Comparison of ENCODE assay signal across 8 cellular contexts in the genomic region with DNA sequence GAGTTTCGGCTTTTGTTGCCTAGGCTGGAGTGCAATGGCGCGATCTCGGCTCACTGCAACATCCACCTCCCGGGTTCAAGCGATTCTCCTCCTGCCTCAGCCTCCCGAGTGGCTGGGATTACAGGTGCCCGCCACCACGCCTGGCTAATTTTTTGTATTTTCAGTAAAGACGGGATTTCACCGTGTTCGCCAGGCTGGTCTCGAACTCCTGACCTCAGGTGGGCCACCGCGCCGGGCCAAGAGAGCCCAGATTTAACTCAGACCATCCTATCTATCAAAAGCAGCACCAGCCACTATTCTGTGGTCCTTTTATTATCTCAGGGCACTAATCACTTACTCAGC. TPM values are rescaled to one million over a fixed set of nuclear protein-coding genes. Genes with fewer than 3 reads are reported as not detected.
DNase-seq lines count a peak whose midpoint lies in the region; ATAC-seq and TF ChIP-seq lines count a peak whose summit lies in the region.
"Not testable (repeated sequence)": the region's sequence is repeated elsewhere in the genome, so short reads cannot be mapped to it uniquely, and the experiment has no call there.

No MANE protein-coding gene starts in this region.

- not testable (repeated sequence) for TF ChIP-seq CTCF in BE2C (IDR thresholded peaks at IDR 0.05; ENCODE audit: low read depth, low read length); breast epithelium (IDR thresholded peaks at IDR 0.05); fibroblast of mammary gland (conservative IDR thresholded peaks at IDR 0.05; ENCODE audit: control insufficient read depth, insufficient read depth, low read depth, low read length); right lobe of liver (IDR thresholded peaks at IDR 0.05); parathyroid adenoma (IDR thresholded peaks at IDR 0.05); thoracic aorta (IDR thresholded peaks at IDR 0.05)

- peak overlapping the region; percentile 87 for H2AFZ ChIP-seq in parathyroid adenoma

- not testable (repeated sequence) for H3K9me3 Mint-ChIP-seq in activated CD4-positive, alpha-beta memory T cell treated with anti-CD3 and anti-CD28 coated beads, Interleukin-2, amount 10 ng/mL, durations not matched to agents 7 days and 5 days

- not testable (repeated sequence) for H3K4me1 ChIP-seq in BE2C; HUES64 (ENCODE audit: insufficient read depth, low read length); breast epithelium; right lobe of liver; parathyroid adenoma; thoracic aorta (ENCODE audit: control insufficient read depth in 1 of 2, low read depth in 2 of 2)

- not testable (repeated sequence) for H3K79me2 ChIP-seq in parathyroid adenoma

- peak overlapping the region; percentile 73 for H3K4me3 Mint-ChIP-seq in activated CD4-positive, alpha-beta memory T cell treated with anti-CD3 and anti-CD28 coated beads, Interleukin-2, amount 10 ng/mL, durations not matched to agents 7 days and 5 days

- TF ChIP-seq POLR2A in breast epithelium (IDR thresholded peaks at IDR 0.05); right lobe of liver (IDR thresholded peaks at IDR 0.05): not testable (repeated sequence)

- POLR2A ChIA-PET in activated CD4-positive, alpha-beta memory T cell treated with anti-CD3 and anti-CD28 coated beads, Interleukin-2, amount 10 ng/mL, durations not matched to agents 7 days and 5 days (lab: Charles Lee), result interaction anchor here (1.2 kb wide), 2 partner anchors 15 to 56 kb away, joined by 6 to 12 read pairs; partner anchors contain the start of genes AACS and BRI3BP

- not testable (repeated sequence) for H3K27me3 Mint-ChIP-seq in activated CD4-positive, alpha-beta memory T cell treated with anti-CD3 and anti-CD28 coated beads, Interleukin-2, amount 10 ng/mL, durations not matched to agents 7 days and 5 days

- ATAC-seq in right lobe of liver; thoracic aorta (ENCODE audit: insufficient number of reproducible peaks, low FRiP score, low read depth): not testable (repeated sequence)

- peak overlapping the region; percentile 90 for H3K4me2 ChIP-seq in parathyroid adenoma (ENCODE audit: low read length)

- H3K36me3 Mint-ChIP-seq in activated CD4-positive, alpha-beta memory T cell treated with anti-CD3 and anti-CD28 coated beads, Interleukin-2, amount 10 ng/mL, durations not matched to agents 7 days and 5 days (ENCODE audit: low read depth), result not testable (repeated sequence)

- CTCF ChIA-PET in activated CD4-positive, alpha-beta memory T cell treated with anti-CD3 and anti-CD28 coated beads, Interleukin-2, amount 10 ng/mL, durations not matched to agents 7 days and 5 days (lab: Charles Lee), result not testable (repeated sequence)

- not testable (repeated sequence) for H3K36me3 ChIP-seq in BE2C; HUES64 (ENCODE audit: insufficient read depth, low read length); breast epithelium; right lobe of liver; parathyroid adenoma (ENCODE audit: control insufficient read depth, insufficient read depth, low read length); thoracic aorta

- H3K9ac ChIP-seq in HUES64 (ENCODE audit: low read depth, low read length); parathyroid adenoma: not testable (repeated sequence)

- H3K4me1 Mint-ChIP-seq in activated CD4-positive, alpha-beta memory T cell treated with anti-CD3 and anti-CD28 coated beads, Interleukin-2, amount 10 ng/mL, durations not matched to agents 7 days and 5 days, result not testable (repeated sequence)

- H3K27me3 ChIP-seq in BE2C; HUES64 (ENCODE audit: insufficient read depth, low read length); breast epithelium; right lobe of liver; parathyroid adenoma (ENCODE audit: control insufficient read depth, insufficient read depth, low read length); thoracic aorta (replicated peaks; ENCODE audit: insufficient read depth): not testable (repeated sequence)

- H3K4me3 ChIP-seq in BE2C (ENCODE audit: low read depth, low read length) (peak overlapping the region; percentile 75), HUES64 (ENCODE audit: low read length) (peak overlapping the region; percentile 66), breast epithelium (peak overlapping the region; percentile 41 to 83 (median 60)), fibroblast of mammary gland (ENCODE audit: control insufficient read depth, low read depth, low read length) (peak overlapping the region; percentile 68), right lobe of liver (peak overlapping the region; percentile 31 to 53 (median 43)), parathyroid adenoma (ENCODE audit: low read depth, low read length) (peak overlapping the region; percentile 68), thoracic aorta (peak overlapping the region; percentile 87)

- H3K27ac Mint-ChIP-seq in activated CD4-positive, alpha-beta memory T cell treated with anti-CD3 and anti-CD28 coated beads, Interleukin-2, amount 10 ng/mL, durations not matched to agents 7 days and 5 days, result not testable (repeated sequence)

- WGBS in HUES64, result 90% methylated on average over 16 of the region's 16 CpGs
- 87% methylated on average over 13 of the region's 16 CpGs for WGBS in right lobe of liver (ENCODE audit: insufficient coverage, low coverage, low lambda C conversion rate, missing lambda C conversion rate)

- not testable (repeated sequence) for H3K27ac ChIP-seq in HUES64 (ENCODE audit: low read depth, low read length); right lobe of liver; parathyroid adenoma; thoracic aorta
- peak overlapping the region in 1 of 2 donors; percentile 38 for H3K27ac ChIP-seq in breast epithelium

- intact Hi-C loops in breast epithelium (cut with DNase I; ENCODE audit: low total_unique reads); right lobe of liver (cut with DNase I): not testable (repeated sequence)

- H3K9me3 ChIP-seq in BE2C; HUES64 (ENCODE audit: insufficient read depth, low read depth, low read length); breast epithelium; right lobe of liver; parathyroid adenoma (ENCODE audit: control insufficient read depth, low read length); thoracic aorta: not testable (repeated sequence)

- DNase-seq in BE2C; activated CD4-positive, alpha-beta memory T cell treated with anti-CD3 and anti-CD28 coated beads, Interleukin-2, amount 10 ng/mL, durations not matched to agents 7 days and 5 days; breast epithelium (ENCODE audit: low spot score in 2 of 2); fibroblast of mammary gland (ENCODE audit: low read depth); right lobe of liver; thoracic aorta (ENCODE audit: low spot score): not testable (repeated sequence)

RNA-seq across cellular contexts. Expression of gene AACS, which starts 16.3 kb away (rescaled TPM):
- polyA plus RNA-seq in BE2C (2012; ENCODE audit: insufficient read depth, insufficient read length, low read depth), result 6.1 TPM
- polyA plus RNA-seq in HUES64 (2013, experiment 1 of 2), result 34.4 TPM
- 34.6 TPM for polyA plus RNA-seq in HUES64 (2013, experiment 2 of 2)
- 10 to 100 TPM; 17.1 to 17.2 TPM for total RNA-seq in activated CD4-positive, alpha-beta memory T cell treated with anti-CD3 and anti-CD28 coated beads, Interleukin-2, amount 10 ng/mL, durations not matched to agents 7 days and 5 days
- total RNA-seq in breast epithelium (10 to 100 TPM; 28.8 to 79.0 (median 33.7) TPM), right lobe of liver (10 to 100 TPM in 1 of 6 experiments, 1 to 10 TPM in 5; 3.2 to 11.3 (median 4.8) TPM), thoracic aorta (10 to 100 TPM; 14.1 to 14.7 TPM)

RNA-seq across cellular contexts. Expression of gene BRI3BP, which starts 55.5 kb away (rescaled TPM):
- 3.1 TPM for polyA plus RNA-seq in BE2C (2012; ENCODE audit: insufficient read depth, insufficient read length, low read depth)
- 5.1 TPM for polyA plus RNA-seq in HUES64 (2013, experiment 1 of 2)
- polyA plus RNA-seq in HUES64 (2013, experiment 2 of 2), result 5.5 TPM
- total RNA-seq in activated CD4-positive, alpha-beta memory T cell treated with anti-CD3 and anti-CD28 coated beads, Interleukin-2, amount 10 ng/mL, durations not matched to agents 7 days and 5 days, result 10 to 100 TPM; 22.5 to 22.7 TPM
- total RNA-seq in breast epithelium, result 1 to 10 TPM; 4.3 to 6.7 (median 5.0) TPM
- total RNA-seq in right lobe of liver, result 10 to 100 TPM in 2 of 6 experiments, 1 to 10 TPM in 4; 4.7 to 11.4 (median 6.7) TPM
- total RNA-seq in thoracic aorta, result 1 to 10 TPM; 4.3 to 4.4 TPM
